Comparison of ENCODE assay signal across 31 cellular contexts in genomic region chr21:26597981-26598380, GRCh38. TPM values are rescaled to one million over a fixed set of nuclear protein-coding genes. Genes with fewer than 3 reads are reported as not detected.
"Had no signal": no experiment of that assay in that cellular context is flagged by ENCODE, and none has a peak within 500 bp of the region (broad histone marks: within the 10 kb centered on the region; RNA-seq: fewer than 3 reads in every experiment).

No MANE protein-coding gene starts in this region.

- H3K9ac ChIP-seq: KMS-11 had no signal

- ATAC-seq: activated CD4-positive, CD25-positive, alpha-beta regulatory T cell treated with anti-CD3 and anti-CD28 coated beads, Interleukin-2, amount 50 U/mL, for 24 hours; activated CD8-positive, alpha-beta T cell treated with anti-CD3 and anti-CD28 coated beads for 36 hours; Panc1; SK-N-SH treated with all-trans-retinoic acid at 6 μM for 48 hours had no signal

- DNase-seq: activated CD4-positive, alpha-beta T cell treated with anti-CD3 and anti-CD28 coated beads for 4 hours; activated CD8-positive, alpha-beta memory T cell treated with anti-CD3 and anti-CD28 coated beads, Interleukin-2, amount 50 U/mL, for 48 hours; activated CD8-positive, alpha-beta T cell treated with anti-CD3 and anti-CD28 coated beads for 36 hours; activated naive CD4-positive, alpha-beta T cell treated with anti-CD3 and anti-CD28 coated beads, Interleukin-2, amount 50 U/mL, for 16 hours; activated naive CD8-positive, alpha-beta T cell treated with anti-CD3 and anti-CD28 coated beads, Interleukin-2, amount 10 ng/mL, durations not matched to agents 7 days and 5 days; activated T-cell treated with anti-CD3 and anti-CD28 coated beads, Interleukin-2, amount 50 U/mL, for 1 hour; adrenal gland; aorta; MG63; MV-4-11; NCI-H1092 treated with DMSO at 0.1 percent for 48 hours; NCI-H1417 treated with DMSO at 0.1 percent for 48 hours; NCI-H1694; NCI-H2029; NCI-H2107; NCI-H2171 treated with DMSO at 0.1 percent for 48 hours; NCI-H226; NCI-H526; NCI-H774; NK-92 treated with Interleukin-12 subunit alpha and Interleukin-12 subunit beta, amount 100 ng/mL, for 24 hours; OCI-M1; RPMI8226; SHP77; SW 1271 had no signal

- H3K4me1 ChIP-seq: adrenal gland, SJSA1 had no signal

- H3K27me3 ChIP-seq: adrenal gland, MG63, SJSA1 had no signal

- H3K9me3 Mint-ChIP-seq: activated naive CD8-positive, alpha-beta T cell treated with anti-CD3 and anti-CD28 coated beads, Interleukin-2, amount 10 ng/mL, durations not matched to agents 7 days and 5 days; T-helper 1 cell treated with Interleukin-12 subunit alpha and Interleukin-12 subunit beta and Interleukin-4 antibody, amounts not matched to agents 30 μg/mL and 1 μg/mL, for 36 hours had no signal

- H3K36me3 ChIP-seq: adrenal gland, MG63, SJSA1 had no signal

- H3K4me3 ChIP-seq: adrenal gland, MG63, SJSA1 had no signal

- H3K27me3 Mint-ChIP-seq: activated CD8-positive, alpha-beta T cell treated with anti-CD3 and anti-CD28 coated beads for 36 hours; activated naive CD8-positive, alpha-beta T cell treated with anti-CD3 and anti-CD28 coated beads, Interleukin-2, amount 10 ng/mL, durations not matched to agents 7 days and 5 days; central memory CD8-positive, alpha-beta T cell had no signal

- H3K4me3 Mint-ChIP-seq: activated CD8-positive, alpha-beta T cell treated with anti-CD3 and anti-CD28 coated beads for 36 hours; activated naive CD8-positive, alpha-beta T cell treated with anti-CD3 and anti-CD28 coated beads, Interleukin-2, amount 10 ng/mL, durations not matched to agents 7 days and 5 days; central memory CD8-positive, alpha-beta T cell; T-helper 1 cell treated with Interleukin-12 subunit alpha and Interleukin-12 subunit beta and Interleukin-4 antibody, amounts not matched to agents 30 μg/mL and 1 μg/mL, for 36 hours had no signal

- H3K27ac ChIP-seq: adrenal gland, KMS-11, SJSA1 had no signal

- H3K9me3 ChIP-seq: adrenal gland, MG63, SJSA1 had no signal

- H3K4me1 Mint-ChIP-seq: activated naive CD8-positive, alpha-beta T cell treated with anti-CD3 and anti-CD28 coated beads, Interleukin-2, amount 10 ng/mL, durations not matched to agents 7 days and 5 days; central memory CD8-positive, alpha-beta T cell had no signal

- H3K4me2 ChIP-seq: KMS-11 had no signal

- H3K27ac Mint-ChIP-seq: activated CD8-positive, alpha-beta T cell treated with anti-CD3 and anti-CD28 coated beads for 36 hours; activated naive CD8-positive, alpha-beta T cell treated with anti-CD3 and anti-CD28 coated beads, Interleukin-2, amount 10 ng/mL, durations not matched to agents 7 days and 5 days; T-helper 1 cell treated with Interleukin-12 subunit alpha and Interleukin-12 subunit beta and Interleukin-4 antibody, amounts not matched to agents 30 μg/mL and 1 μg/mL, for 36 hours had no signal

- H3K36me3 Mint-ChIP-seq: activated naive CD8-positive, alpha-beta T cell treated with anti-CD3 and anti-CD28 coated beads, Interleukin-2, amount 10 ng/mL, durations not matched to agents 7 days and 5 days had no signal

RNA-seq across cellular contexts. Expression of gene CYYR1, which starts 24.9 kb away (rescaled TPM):
- total RNA-seq: activated CD8-positive, alpha-beta T cell treated with anti-CD3 and anti-CD28 coated beads for 36 hours; activated naive CD8-positive, alpha-beta T cell treated with anti-CD3 and anti-CD28 coated beads, Interleukin-2, amount 10 ng/mL, durations not matched to agents 7 days and 5 days had no signal
